17 cellular contexts compared by ENCODE assay signal in the genomic region with DNA sequence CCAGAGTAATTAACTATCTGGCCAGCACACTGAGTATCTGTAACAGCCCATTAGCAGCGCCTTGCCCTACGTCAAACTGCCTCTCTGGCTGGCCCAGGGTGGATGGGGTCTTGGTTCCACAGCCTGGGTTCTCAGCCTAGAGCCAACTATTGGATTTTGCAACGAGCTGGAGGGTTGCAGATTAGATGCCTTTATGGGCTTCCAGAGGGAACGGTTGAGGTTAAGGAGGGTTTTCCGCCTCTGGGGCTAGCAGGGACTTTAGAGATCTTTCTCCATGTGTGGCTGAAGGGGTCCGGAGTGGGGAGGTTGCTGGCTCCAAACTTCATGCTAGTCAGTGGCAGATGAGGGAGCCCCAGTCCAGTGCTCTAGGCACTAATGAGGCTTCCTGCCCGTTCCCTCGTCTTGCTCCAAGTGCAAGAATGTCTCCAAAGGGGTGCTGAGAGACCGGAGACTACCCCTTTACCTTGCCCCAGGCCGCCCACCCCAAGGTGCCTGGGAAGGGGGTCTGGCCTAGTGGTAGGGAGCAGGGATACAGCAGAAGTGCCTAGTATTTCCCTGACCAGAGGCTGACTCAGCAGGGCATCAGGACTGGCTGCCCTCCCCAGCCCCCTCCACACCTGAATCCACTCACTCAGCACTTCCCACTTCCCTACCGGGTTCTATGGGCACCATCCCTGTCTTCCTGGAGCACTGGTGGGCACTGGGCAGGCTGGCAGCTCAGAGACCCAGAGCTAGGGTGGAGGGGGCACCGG. TPM values are rescaled to one million over a fixed set of nuclear protein-coding genes. Genes with fewer than 3 reads are reported as not detected.
DNase-seq lines count a peak whose midpoint lies in the region; ATAC-seq and FAIRE-seq lines count a peak whose summit lies in the region.
"Had no signal": no experiment of that assay in that cellular context is flagged by ENCODE, and none has a peak within 500 bp of the region (broad histone marks: within the 10 kb centered on the region; RNA-seq: fewer than 3 reads in every experiment).

No MANE protein-coding gene starts in this region.

- H3K27me3 Mint-ChIP-seq in activated naive CD8-positive, alpha-beta T cell = peaks cover 2% of the 10 kb centered on the region
- H3K27me3 Mint-ChIP-seq in activated naive CD8-positive, alpha-beta T cell treated with anti-CD3 and anti-CD28 coated beads, Interleukin-2, amount 50 U/mL, for 24 hours = peaks cover 46% of the 10 kb centered on the region
- peaks cover 27 to 57% (median 55%) of the 10 kb centered on the region in 3 donors for H3K27me3 Mint-ChIP-seq in immature natural killer cell (ENCODE audit: low read depth in 3 of 3)

- no peak for DNase-seq in activated naive CD8-positive, alpha-beta T cell treated with anti-CD3 and anti-CD28 coated beads, Interleukin-2, amount 50 U/mL, for 24 hours
- peak; percentile 7 for DNase-seq in RCC 7860 (ENCODE audit: low spot score)
- DNase-seq in immature natural killer cell = no peak
- no peak for DNase-seq in inferior parietal cortex (ENCODE audit: extremely low spot score)
- DNase-seq: cortex of kidney, islet precursor cell, NCI-H526 treated with DMSO at 0.1 percent for 48 hours, nephron progenitor cell, substantia nigra had no signal

- no peak for FAIRE-seq in RCC 7860 (lab: Jason Lieb, UNC)
- FAIRE-seq: endothelial cell of umbilical vein, urothelium cell line had no signal

- peak overlapping the region; percentile 46 for H3K4me3 Mint-ChIP-seq in activated naive CD8-positive, alpha-beta T cell
- no peak overlapping the region for H3K4me3 Mint-ChIP-seq in activated naive CD8-positive, alpha-beta T cell treated with anti-CD3 and anti-CD28 coated beads, Interleukin-2, amount 50 U/mL, for 24 hours
- peak overlapping the region; percentile 30 to 66 (median 46) for H3K4me3 Mint-ChIP-seq in immature natural killer cell
- H3K4me3 Mint-ChIP-seq: nephron progenitor cell had no signal

- peaks cover 56% of the 10 kb centered on the region for H3K4me1 Mint-ChIP-seq in activated naive CD8-positive, alpha-beta T cell (ENCODE audit: low read depth)
- H3K4me1 Mint-ChIP-seq in activated naive CD8-positive, alpha-beta T cell treated with anti-CD3 and anti-CD28 coated beads, Interleukin-2, amount 50 U/mL, for 24 hours = peaks cover 43% of the 10 kb centered on the region
- H3K4me1 Mint-ChIP-seq in immature natural killer cell = peaks cover 48 to 57% of the 10 kb centered on the region in 2 donors

- no peaks in the 10 kb centered on the region for H3K36me3 Mint-ChIP-seq in activated naive CD8-positive, alpha-beta T cell
- no peaks in the 10 kb centered on the region for H3K36me3 Mint-ChIP-seq in activated naive CD8-positive, alpha-beta T cell treated with anti-CD3 and anti-CD28 coated beads, Interleukin-2, amount 50 U/mL, for 24 hours (ENCODE audit: low read depth)
- H3K36me3 Mint-ChIP-seq in immature natural killer cell = peaks cover 0 to 4% (median 0%) of the 10 kb centered on the region in 3 donors

- H3K27ac Mint-ChIP-seq in activated naive CD8-positive, alpha-beta T cell = no peak overlapping the region
- H3K27ac Mint-ChIP-seq in activated naive CD8-positive, alpha-beta T cell treated with anti-CD3 and anti-CD28 coated beads, Interleukin-2, amount 50 U/mL, for 24 hours = no peak overlapping the region
- H3K27ac Mint-ChIP-seq in immature natural killer cell = peak overlapping the region in 1 of 6 donors; percentile 76
- H3K27ac Mint-ChIP-seq: activated T-helper 2 cell treated with anti-CD3 and anti-CD28 coated beads, Interferon-gamma antibody, Interleukin-2, Interleukin-4, amounts not matched to agents 10 μg/mL and 5 μg/mL and 100 μg/mL, durations not matched to agents 14 hours and 24 hours and 36 hours; nephron progenitor cell had no signal

- no peak for ATAC-seq in activated naive CD8-positive, alpha-beta T cell treated with anti-CD3 and anti-CD28 coated beads, Interleukin-2, amount 50 U/mL, for 24 hours
- no peak for ATAC-seq in GM19324 (IDR thresholded peaks at IDR 0.05; ENCODE audit: low FRiP score, unreplicated experiment)
- ATAC-seq in GM19328 (IDR thresholded peaks at IDR 0.05; ENCODE audit: unreplicated experiment) = no peak
- no peak for ATAC-seq in HG03469 (IDR thresholded peaks at IDR 0.05; ENCODE audit: unreplicated experiment)

- H3K9me3 Mint-ChIP-seq in activated naive CD8-positive, alpha-beta T cell (ENCODE audit: low read depth) = no peaks in the 10 kb centered on the region
- H3K9me3 Mint-ChIP-seq in activated naive CD8-positive, alpha-beta T cell treated with anti-CD3 and anti-CD28 coated beads, Interleukin-2, amount 50 U/mL, for 24 hours = no peaks in the 10 kb centered on the region
- no peaks in the 10 kb centered on the region for H3K9me3 Mint-ChIP-seq in immature natural killer cell
- H3K9me3 Mint-ChIP-seq: activated T-helper 2 cell treated with anti-CD3 and anti-CD28 coated beads, Interferon-gamma antibody, Interleukin-2, Interleukin-4, amounts not matched to agents 10 μg/mL and 5 μg/mL and 100 μg/mL, durations not matched to agents 14 hours and 24 hours and 36 hours; nephron progenitor cell had no signal

RNA-seq across cellular contexts. Expression of gene MLN, which starts 53.7 kb away (rescaled TPM):
- not detected for polyA plus RNA-seq in immature natural killer cell
- polyA plus RNA-seq: adipose tissue, endothelial cell of umbilical vein had no signal
